In genomic region chr7:97786398-97786797, GRCh38 we compare ENCODE assay signal across 2 cellular contexts. TPM values are rescaled to one million over a fixed set of nuclear protein-coding genes. Genes with fewer than 3 reads are reported as not detected.
"Had no signal": no experiment of that assay in that cellular context is flagged by ENCODE, and none has a peak within 500 bp of the region (broad histone marks: within the 10 kb centered on the region; RNA-seq: fewer than 3 reads in every experiment).

No MANE protein-coding gene starts in this region.

RNA-seq across cellular contexts. Expression of gene TAC1, which starts 54.5 kb away (rescaled TPM):
- total RNA-seq: G401, GM12878 had no signal
- polyA plus RNA-seq: GM12878 had no signal
